Comparison of ENCODE assay signal across 17 cellular contexts in the genomic region with DNA sequence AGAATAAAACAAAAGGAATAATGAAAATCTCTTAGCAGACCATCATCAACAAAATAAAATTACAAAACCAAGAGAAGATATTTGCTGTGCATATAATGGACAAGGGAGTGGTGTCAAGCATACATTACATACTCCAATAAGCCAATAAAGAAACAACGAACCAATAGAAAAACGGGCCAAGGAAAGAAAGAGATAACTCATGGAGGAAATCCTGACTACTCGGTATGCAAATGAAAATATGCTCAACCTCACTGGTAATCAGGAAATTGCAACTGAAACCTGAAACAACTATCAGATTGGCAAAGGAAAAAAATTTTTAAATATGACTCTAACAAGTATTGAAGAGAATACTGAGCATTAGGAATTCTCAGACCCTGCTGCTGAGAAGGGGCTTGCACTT.
A peak's percentile ranks its signal among the peaks of the same experiment; 100 is the strongest.
DNase-seq lines count a peak whose midpoint lies in the region; ATAC-seq and TF ChIP-seq lines count a peak whose summit lies in the region.
"Had no signal": no experiment of that assay in that cellular context is flagged by ENCODE, and none has a peak within 500 bp of the region (broad histone marks: within the 10 kb centered on the region; RNA-seq: fewer than 3 reads in every experiment).

No MANE protein-coding gene starts in this region.

- H3K27ac ChIP-seq in effector memory CD4-positive, alpha-beta T cell (ENCODE audit: insufficient read depth, low read length, poor library complexity, severe bottlenecking): peak overlapping the region; percentile 47
- no peak overlapping the region for H3K27ac ChIP-seq in substantia nigra (ENCODE audit: low read depth, low read length, poor library complexity, severe bottlenecking)
- H3K27ac ChIP-seq: prostate gland, SJSA1, thoracic aorta had no signal

- H3K4me3 ChIP-seq in effector memory CD4-positive, alpha-beta T cell (ENCODE audit: insufficient read depth, low read depth, low read length, poor library complexity, severe bottlenecking): peak overlapping the region; percentile 36
- H3K4me3 ChIP-seq in foreskin fibroblast (ENCODE audit: low read depth in 1 of 2, low read length in 2 of 2): no peak overlapping the region
- H3K4me3 ChIP-seq: prostate gland, SJSA1, thoracic aorta had no signal

- peaks cover 5% of the 10 kb centered on the region for H3K4me1 ChIP-seq in effector memory CD4-positive, alpha-beta T cell (ENCODE audit: control insufficient read depth, insufficient read depth, low read length, poor library complexity, severe bottlenecking)
- H3K4me1 ChIP-seq: prostate gland had no signal

- POLR2A ChIA-PET in T-cell (lab: Charles Lee): interaction anchor here in 1 of 2 donors (0.6 kb wide), 1 partner anchor 24 kb away, joined by 3 read pairs; no protein-coding TSS in a partner anchor

- H3K27me3 ChIP-seq in effector memory CD4-positive, alpha-beta T cell (replicated peaks; ENCODE audit: control insufficient read depth, insufficient read depth, low read length, poor library complexity, severe bottlenecking): no peaks in the 10 kb centered on the region
- H3K27me3 ChIP-seq: SJSA1 had no signal

- H3K4me1 Mint-ChIP-seq in activated CD8-positive, alpha-beta memory T cell treated with anti-CD3 and anti-CD28 coated beads, Interleukin-2, amount 10 ng/mL, durations not matched to agents 7 days and 5 days: peaks cover 76% of the 10 kb centered on the region
- peaks cover 72 to 81% (median 78%) of the 10 kb centered on the region in 3 donors for H3K4me1 Mint-ChIP-seq in T-cell
- H3K4me1 Mint-ChIP-seq in stimulated activated naive CD8-positive, alpha-beta T cell treated with anti-CD3 and anti-CD28 coated beads, Interleukin-15, Interleukin-2, amounts not matched to agents 100 ng/mL and 50 ng/mL, for 24 hours (ENCODE audit: low read depth): peaks cover 88% of the 10 kb centered on the region

- peak overlapping the region; percentile 89 for H3K27ac Mint-ChIP-seq in activated CD8-positive, alpha-beta memory T cell treated with anti-CD3 and anti-CD28 coated beads, Interleukin-2, amount 10 ng/mL, durations not matched to agents 7 days and 5 days
- H3K27ac Mint-ChIP-seq in T-cell: peak overlapping the region; percentile 86 to 92
- H3K27ac Mint-ChIP-seq in stimulated activated naive CD8-positive, alpha-beta T cell treated with anti-CD3 and anti-CD28 coated beads, Interleukin-15, Interleukin-2, amounts not matched to agents 100 ng/mL and 50 ng/mL, for 24 hours: peak overlapping the region; percentile 87

- peaks cover 2% of the 10 kb centered on the region for H3K9me3 Mint-ChIP-seq in activated CD8-positive, alpha-beta memory T cell treated with anti-CD3 and anti-CD28 coated beads, Interleukin-2, amount 10 ng/mL, durations not matched to agents 7 days and 5 days (ENCODE audit: low read depth)
- no peaks in the 10 kb centered on the region for H3K9me3 Mint-ChIP-seq in T-cell
- H3K9me3 Mint-ChIP-seq in stimulated activated naive CD8-positive, alpha-beta T cell treated with anti-CD3 and anti-CD28 coated beads, Interleukin-15, Interleukin-2, amounts not matched to agents 100 ng/mL and 50 ng/mL, for 24 hours: peaks cover 10% of the 10 kb centered on the region

- H3K9me3 ChIP-seq in effector memory CD4-positive, alpha-beta T cell (ENCODE audit: control insufficient read depth, low read length): no peaks in the 10 kb centered on the region
- H3K9me3 ChIP-seq: prostate gland, SJSA1, thoracic aorta had no signal

- CTCF ChIA-PET in activated CD8-positive, alpha-beta memory T cell treated with anti-CD3 and anti-CD28 coated beads, Interleukin-2, amount 10 ng/mL, durations not matched to agents 7 days and 5 days (lab: Charles Lee): interaction anchor here (1.2 to 2.5 kb wide), 3 partner anchors 13 to 83 kb away, joined by 3 to 13 read pairs (median 3); no protein-coding TSS in a partner anchor
- CTCF ChIA-PET in T-cell (lab: Charles Lee): no interaction called here

- peak; percentile 58 for ATAC-seq in activated CD8-positive, alpha-beta memory T cell treated with anti-CD3 and anti-CD28 coated beads, Interleukin-2, amount 10 ng/mL, durations not matched to agents 7 days and 5 days
- ATAC-seq in T-cell (replicated peaks in 1 of 4): peak in 1 of 4 experiments; percentile 21

- no peak for TF ChIP-seq CTCF in foreskin fibroblast (IDR thresholded peaks at IDR 0.05; ENCODE audit: low read depth, low read length)

- H3K4me3 Mint-ChIP-seq in activated CD8-positive, alpha-beta memory T cell treated with anti-CD3 and anti-CD28 coated beads, Interleukin-2, amount 10 ng/mL, durations not matched to agents 7 days and 5 days: peak overlapping the region; percentile 51
- H3K4me3 Mint-ChIP-seq in T-cell: peak overlapping the region; percentile 6 to 52 (median 15)
- H3K4me3 Mint-ChIP-seq in stimulated activated naive CD8-positive, alpha-beta T cell treated with anti-CD3 and anti-CD28 coated beads, Interleukin-15, Interleukin-2, amounts not matched to agents 100 ng/mL and 50 ng/mL, for 24 hours: peak overlapping the region; percentile 8

- peaks cover 68% of the 10 kb centered on the region for H3K36me3 Mint-ChIP-seq in activated CD8-positive, alpha-beta memory T cell treated with anti-CD3 and anti-CD28 coated beads, Interleukin-2, amount 10 ng/mL, durations not matched to agents 7 days and 5 days
- H3K36me3 Mint-ChIP-seq in T-cell: peaks cover 39% of the 10 kb centered on the region
- H3K36me3 Mint-ChIP-seq in stimulated activated naive CD8-positive, alpha-beta T cell treated with anti-CD3 and anti-CD28 coated beads, Interleukin-15, Interleukin-2, amounts not matched to agents 100 ng/mL and 50 ng/mL, for 24 hours (ENCODE audit: low read depth): peaks cover 49% of the 10 kb centered on the region

- peaks cover 15% of the 10 kb centered on the region for H3K36me3 ChIP-seq in effector memory CD4-positive, alpha-beta T cell (ENCODE audit: control insufficient read depth, insufficient read depth, low read length)
- H3K36me3 ChIP-seq: prostate gland, SJSA1, thoracic aorta had no signal

- no peak for DNase-seq in activated CD8-positive, alpha-beta memory T cell treated with anti-CD3 and anti-CD28 coated beads, Interleukin-2, amount 10 ng/mL, durations not matched to agents 7 days and 5 days
- no peak for DNase-seq in activated CD8-positive, alpha-beta memory T cell treated with anti-CD3 and anti-CD28 coated beads, Interleukin-2, amount 50 U/mL, for 4 hours
- no peak for DNase-seq in T-cell
- DNase-seq in effector memory CD4-positive, alpha-beta T cell: no peak
- DNase-seq in iPS-NIHi11 (ENCODE audit: low spot score): no peak
- no peak for DNase-seq in foreskin fibroblast
- no peak for DNase-seq in substantia nigra (lab: John Stamatoyannopoulos, UW)
- DNase-seq: ACHN; COR-L47; effector CD4-positive, alpha-beta T cell; hippocampal formation; NCI-H1694 treated with DMSO at 0.1 percent for 48 hours; NCI-H446 treated with DMSO at 0.1 percent for 48 hours had no signal

- no peaks in the 10 kb centered on the region for H3K27me3 Mint-ChIP-seq in activated CD8-positive, alpha-beta memory T cell treated with anti-CD3 and anti-CD28 coated beads, Interleukin-2, amount 10 ng/mL, durations not matched to agents 7 days and 5 days
- no peaks in the 10 kb centered on the region for H3K27me3 Mint-ChIP-seq in T-cell
- H3K27me3 Mint-ChIP-seq in stimulated activated naive CD8-positive, alpha-beta T cell treated with anti-CD3 and anti-CD28 coated beads, Interleukin-15, Interleukin-2, amounts not matched to agents 100 ng/mL and 50 ng/mL, for 24 hours: no peaks in the 10 kb centered on the region
